Comparison of ENCODE assay signal across 17 cellular contexts in genomic region chr19:31416548-31416947, GRCh38.
A peak's percentile ranks its signal among the peaks of the same experiment; 100 is the strongest.
DNase-seq lines count a peak whose midpoint lies in the region; ATAC-seq and TF ChIP-seq lines count a peak whose summit lies in the region.
"Had no signal": no experiment of that assay in that cellular context is flagged by ENCODE, and none has a peak within 500 bp of the region (broad histone marks: within the 10 kb centered on the region; RNA-seq: fewer than 3 reads in every experiment).

No MANE protein-coding gene starts in this region.

- H2BK15ac ChIP-seq in mesendoderm (replicated peaks; ENCODE audit: low read depth), result no peak overlapping the region

- no peaks in the 10 kb centered on the region for H3K79me2 ChIP-seq in SK-N-SH (ENCODE audit: insufficient read depth)
- H3K79me2 ChIP-seq in mesendoderm (ENCODE audit: control insufficient read depth, insufficient read depth, low read length), result no peaks in the 10 kb centered on the region

- WGBS in SK-N-SH (ENCODE audit: low lambda C conversion rate), result 35% methylated on average over 2 of the region's 2 CpGs
- 84% methylated on average over 2 of the region's 2 CpGs; no CpG with 5 or more reads in 1 of the 2 experiments for WGBS in endodermal cell (ENCODE audit: insufficient coverage in 1 of 2, insufficient read length in 1 of 2), 2 experiments
- no CpG with 5 or more reads among the region's 2 CpGs for WGBS in mesendoderm (ENCODE audit: extremely low coverage, insufficient coverage, low lambda C conversion rate)

- H3K79me1 ChIP-seq in mesendoderm (ENCODE audit: low read length), result no peaks in the 10 kb centered on the region

- no peaks in the 10 kb centered on the region for H3K36me3 Mint-ChIP-seq in endodermal cell (ENCODE audit: low read depth)

- H3K4me1 Mint-ChIP-seq in endodermal cell, result peaks cover 40% of the 10 kb centered on the region

- no peak overlapping the region for H3K4me3 Mint-ChIP-seq in endodermal cell
- H3K4me3 Mint-ChIP-seq: CD4-positive, alpha-beta T cell had no signal

- H4K5ac ChIP-seq in mesendoderm (ENCODE audit: low read length), result no peak overlapping the region

- no peaks in the 10 kb centered on the region for H3K9me3 ChIP-seq in SK-N-SH
- no peaks in the 10 kb centered on the region for H3K9me3 ChIP-seq in endodermal cell (ENCODE audit: control insufficient read depth, low read length)
- H3K9me3 ChIP-seq: A549, Caco-2, HAP-1 had no signal

- H4K8ac ChIP-seq in mesendoderm (ENCODE audit: low read depth, low read length), result no peak overlapping the region

- H2BK120ac ChIP-seq in mesendoderm (ENCODE audit: low read depth, low read length), result no peak overlapping the region

- no peaks in the 10 kb centered on the region for H3K4me1 ChIP-seq in SK-N-SH (ENCODE audit: control insufficient read depth in 1 of 2, insufficient read depth in 2 of 2, low read depth in 1 of 2, low read length in 1 of 2)
- H3K4me1 ChIP-seq in endodermal cell (ENCODE audit: control insufficient read depth, insufficient read depth, low read length), result peaks cover 3% of the 10 kb centered on the region
- H3K4me1 ChIP-seq in mesendoderm (ENCODE audit: control insufficient read depth, low read depth, low read length), result peaks cover 2% of the 10 kb centered on the region
- H3K4me1 ChIP-seq: A549, Caco-2, HAP-1 had no signal

- peak; percentile 11; the same call in 1 of the 2 replicates for TF ChIP-seq RAD21 in SK-N-SH (IDR thresholded peaks at IDR 0.05; ENCODE audit: low read length)

- TF ChIP-seq CTCF in SK-N-SH (IDR thresholded peaks at IDR 0.05), result no peak
- TF ChIP-seq CTCF in endodermal cell (conservative IDR thresholded peaks at IDR 0.05), result peak; percentile 65

- no peak overlapping the region for H3K18ac ChIP-seq in mesendoderm (ENCODE audit: low read length)

- no peak overlapping the region for H3K27ac ChIP-seq in SK-N-SH (ENCODE audit: low read depth in 2 of 2, low read length in 1 of 2)
- no peak overlapping the region for H3K27ac ChIP-seq in endodermal cell (ENCODE audit: low read depth, low read length)
- H3K27ac ChIP-seq in mesendoderm (ENCODE audit: low read depth, low read length), result no peak overlapping the region
- H3K27ac ChIP-seq: 22Rv1, A549, C4-2B, GM23248 had no signal

- H3K4ac ChIP-seq in mesendoderm (ENCODE audit: low read depth, low read length), result no peak overlapping the region

- DNase-seq in SK-N-SH (no peak), endodermal cell (peak; percentile 57), mesendoderm (peak; percentile 27), DMS53 treated with DMSO at 0.1 percent for 48 hours (lab: John Stamatoyannopoulos, UW; ENCODE audit: unreplicated experiment) (no peak), medulla oblongata (ENCODE audit: extremely low spot score) (no peak)
- DNase-seq in activated CD4-positive, alpha-beta T cell treated with anti-CD3 and anti-CD28 coated beads, Interleukin-2, amount 50 U/mL, for 48 hours, result no peak
- DNase-seq: AML-193; Caco-2; CD4-positive, alpha-beta T cell; DMS79; GDM1; GM23248 had no signal

- H3F3A ChIP-seq in SK-N-SH (replicated peaks; ENCODE audit: insufficient read depth), result no peaks in the 10 kb centered on the region

- CTCF ChIA-PET in SK-N-SH (lab: Yijun Ruan, JAX), result no interaction called here

- POLR2A ChIA-PET in SK-N-SH (lab: Yijun Ruan, JAX), result no interaction called here

- no peak overlapping the region for H2AK5ac ChIP-seq in mesendoderm (ENCODE audit: low read length)

- H3K27ac Mint-ChIP-seq in endodermal cell, result no peak overlapping the region
- H3K27ac Mint-ChIP-seq: CD4-positive, alpha-beta T cell had no signal

- H3K56ac ChIP-seq in mesendoderm (ENCODE audit: low read length), result no peak overlapping the region

- no peaks in the 10 kb centered on the region for H3K9me2 ChIP-seq in SK-N-SH

- H3K9ac ChIP-seq in SK-N-SH, result no peak overlapping the region
- H3K9ac ChIP-seq in endodermal cell (ENCODE audit: extremely low read depth, low read length, poor library complexity, severe bottlenecking), result no peak overlapping the region
- no peak overlapping the region for H3K9ac ChIP-seq in mesendoderm (ENCODE audit: low read length)
- H3K9ac ChIP-seq: GM23248 had no signal

- no peaks in the 10 kb centered on the region for H4K20me1 ChIP-seq in SK-N-SH (ENCODE audit: insufficient read depth)

- H3K36me3 ChIP-seq in SK-N-SH (replicated peaks in 1 of 2; ENCODE audit: control insufficient read depth in 1 of 2, insufficient read depth in 2 of 2, low read length in 1 of 2) (no peaks in the 10 kb centered on the region), endodermal cell (ENCODE audit: control insufficient read depth, insufficient read depth, low read length) (no peaks in the 10 kb centered on the region), mesendoderm (ENCODE audit: control insufficient read depth, insufficient read depth, low read length) (no peaks in the 10 kb centered on the region)
- H3K36me3 ChIP-seq: HAP-1 had no signal

- H3K4me3 ChIP-seq in SK-N-SH (ENCODE audit: low read depth in 2 of 2, low read length in 1 of 2), result no peak overlapping the region
- H3K4me3 ChIP-seq in endodermal cell (ENCODE audit: low read length), result no peak overlapping the region
- H3K4me3 ChIP-seq in mesendoderm (ENCODE audit: low read length), result no peak overlapping the region
- H3K4me3 ChIP-seq: A549, GM23248, HAP-1 had no signal

- no peaks in the 10 kb centered on the region for H3K9me3 Mint-ChIP-seq in endodermal cell
- H3K9me3 Mint-ChIP-seq: CD4-positive, alpha-beta T cell had no signal

- ATAC-seq in SK-N-SH treated with all-trans-retinoic acid at 6 μM for 48 hours, result no peak
- ATAC-seq: A549 had no signal

- H2AFZ ChIP-seq in SK-N-SH (ENCODE audit: low read depth), result no peak overlapping the region
- H2AFZ ChIP-seq: GM23248 had no signal

- no peak overlapping the region for H3K23ac ChIP-seq in mesendoderm (ENCODE audit: low read length)

- H3K27me3 ChIP-seq in SK-N-SH (ENCODE audit: insufficient read depth), result no peaks in the 10 kb centered on the region; the same call in 1 of the 2 replicates
- no peaks in the 10 kb centered on the region for H3K27me3 ChIP-seq in endodermal cell (ENCODE audit: control insufficient read depth, insufficient read depth, low read length, poor library complexity, severe bottlenecking)
- H3K27me3 ChIP-seq in mesendoderm (ENCODE audit: insufficient read depth, low read length, poor library complexity), result no peaks in the 10 kb centered on the region

- peaks cover 6% of the 10 kb centered on the region for H3K27me3 Mint-ChIP-seq in endodermal cell (ENCODE audit: insufficient read depth)

- no peak for TF ChIP-seq EP300 in SK-N-SH (IDR thresholded peaks at IDR 0.05; ENCODE audit: borderline replicate concordance in 1 of 2, low read depth in 1 of 2, low read length in 1 of 2)

- no peak overlapping the region for H2BK5ac ChIP-seq in mesendoderm (ENCODE audit: low read length)

- H3K4me2 ChIP-seq in SK-N-SH (no peak overlapping the region), mesendoderm (ENCODE audit: low read length) (no peak overlapping the region)
- H3K4me2 ChIP-seq: A549 had no signal

TF ChIP-seq in SK-N-SH, 30 proteins besides CTCF, POLR2A, EP300 and RAD21 (continues in another document):
- TF ChIP-seq, protein P1, sequence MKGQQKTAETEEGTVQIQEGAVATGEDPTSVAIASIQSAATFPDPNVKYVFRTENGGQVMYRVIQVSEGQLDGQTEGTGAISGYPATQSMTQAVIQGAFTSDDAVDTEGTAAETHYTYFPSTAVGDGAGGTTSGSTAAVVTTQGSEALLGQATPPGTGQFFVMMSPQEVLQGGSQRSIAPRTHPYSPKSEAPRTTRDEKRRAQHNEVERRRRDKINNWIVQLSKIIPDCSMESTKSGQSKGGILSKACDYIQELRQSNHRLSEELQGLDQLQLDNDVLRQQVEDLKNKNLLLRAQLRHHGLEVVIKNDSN (IDR thresholded peaks at IDR 0.05; ENCODE audit: borderline replicate concordance, low read depth), result no peak
- no peak for TF ChIP-seq PBX3 (IDR thresholded peaks at IDR 0.05)
- no peak for TF ChIP-seq YY1 (IDR thresholded peaks at IDR 0.05; ENCODE audit: low read depth)

TF ChIP-seq in SK-N-SH treated with all-trans-retinoic acid at 6 μM for 48 hours, 23 proteins besides CTCF, POLR2A, EP300 and RAD21:
- TF ChIP-seq PATZ1 (CRISPR knock-in tag; IDR thresholded peaks at IDR 0.05; ENCODE audit: borderline replicate concordance), result no peak

Comparison
In these comparisons a context has a peak if more than half of its experiments do, and no peak if none do; other contexts are left out.
1. DNase-seq: peak in endodermal cell (single experiment) and mesendoderm (single experiment); none in SK-N-SH (single experiment), DMS53 treated with DMSO at 0.1 percent for 48 hours (single experiment), activated CD4-positive, alpha-beta T cell treated with anti-CD3 and anti-CD28 coated beads, Interleukin-2, amount 50 U/mL, for 48 hours (0 of 2) and medulla oblongata (single experiment).